In genomic region chr6:139159016-139159415, GRCh38 we compare ENCODE assay signal across 22 cellular contexts. TPM values are rescaled to one million over a fixed set of nuclear protein-coding genes. Genes with fewer than 3 reads are reported as not detected.
DNase-seq lines count a peak whose midpoint lies in the region; ATAC-seq and TF ChIP-seq lines count a peak whose summit lies in the region.
"Had no signal": no experiment of that assay in that cellular context is flagged by ENCODE, and none has a peak within 500 bp of the region (broad histone marks: within the 10 kb centered on the region; RNA-seq: fewer than 3 reads in every experiment).

No MANE protein-coding gene starts in this region.

- peaks cover 88% of the 10 kb centered on the region for H3K4me1 Mint-ChIP-seq in CD4-positive, alpha-beta T cell (ENCODE audit: low read depth)
- peaks cover 70% of the 10 kb centered on the region for H3K4me1 Mint-ChIP-seq in activated T-helper 17 cell treated with anti-CD3 and anti-CD28 coated beads, Interleukin-2, amount 50 U/mL, for 72 hours
- peaks cover 51% of the 10 kb centered on the region for H3K4me1 Mint-ChIP-seq in memory B cell

- no peaks in the 10 kb centered on the region for H3K27me3 Mint-ChIP-seq in CD4-positive, alpha-beta T cell
- no peaks in the 10 kb centered on the region for H3K27me3 Mint-ChIP-seq in activated T-helper 17 cell treated with anti-CD3 and anti-CD28 coated beads, Interleukin-2, amount 50 U/mL, for 72 hours
- no peaks in the 10 kb centered on the region for H3K27me3 Mint-ChIP-seq in memory B cell

- intact Hi-C loops in CD4-positive, alpha-beta T cell (cut with DNase I, micrococcal nuclease), result no loop called here

- H3K9me3 Mint-ChIP-seq in CD4-positive, alpha-beta T cell, result no peaks in the 10 kb centered on the region
- H3K9me3 Mint-ChIP-seq in activated T-helper 17 cell treated with anti-CD3 and anti-CD28 coated beads, Interleukin-2, amount 50 U/mL, for 72 hours, result no peaks in the 10 kb centered on the region
- no peaks in the 10 kb centered on the region for H3K9me3 Mint-ChIP-seq in memory B cell
- H3K9me3 Mint-ChIP-seq: nephron; T-helper 1 cell treated with Interleukin-12 subunit alpha and Interleukin-12 subunit beta and Interleukin-4 antibody, amounts not matched to agents 30 μg/mL and 1 μg/mL, for 36 hours had no signal

- POLR2A ChIA-PET in CD4-positive, alpha-beta T cell (lab: Charles Lee), result interaction anchor here (0.6 to 10.4 kb wide), 10 partner anchors 9 to 215 kb away, joined by 4 to 157 read pairs (median 20); partner anchors contain the start of gene CITED2

- peak; percentile 21 for DNase-seq in AG20443 (ENCODE audit: low spot score)
- no peak for DNase-seq in CD4-positive, alpha-beta T cell
- DNase-seq in memory B cell (ENCODE audit: low spot score in 2 of 2), result no peak
- no peak for DNase-seq in DMS153 treated with DMSO at 0.1 percent for 48 hours (lab: John Stamatoyannopoulos, UW; ENCODE audit: unreplicated experiment)
- DNase-seq in LoVo (ENCODE audit: low spot score), result no peak
- DNase-seq in GM10266 (ENCODE audit: extremely low spot score), result no peak
- DNase-seq: AML-193; anterior cingulate cortex; Calu3; left cardiac atrium; mesendoderm; NCI-H1417; NCI-H2107; SIG-M5; stimulated activated CD4-positive, alpha-beta T cell treated with anti-CD3 and anti-CD28 coated beads, Interleukin-1b, Interleukin-23, amount 100 ng/mL, for 48 hours; stimulated activated naive CD4-positive, alpha-beta T cell treated with Interleukin-2 at 50 U/mL for 16 hours had no signal

- CTCF ChIA-PET in CD4-positive, alpha-beta T cell (lab: Charles Lee), result interaction anchor here (0.7 to 2.4 kb wide), 5 partner anchors 10 to 210 kb away, joined by 3 to 5 read pairs (median 4); partner anchors contain the start of gene HECA

- H3K27ac ChIP-seq in CD4-positive, alpha-beta T cell (ENCODE audit: low read depth, low read length), result no peak overlapping the region
- H3K27ac ChIP-seq: gastroesophageal sphincter, tibial nerve had no signal

- peak overlapping the region; percentile 84 for H3K27ac Mint-ChIP-seq in CD4-positive, alpha-beta T cell
- H3K27ac Mint-ChIP-seq in activated T-helper 17 cell treated with anti-CD3 and anti-CD28 coated beads, Interleukin-2, amount 50 U/mL, for 72 hours, result peak overlapping the region; percentile 96
- peak overlapping the region; percentile 91 for H3K27ac Mint-ChIP-seq in memory B cell
- H3K27ac Mint-ChIP-seq: nephron had no signal

- no peak for TF ChIP-seq CTCF in CD4-positive, alpha-beta T cell (IDR thresholded peaks at IDR 0.05)
- TF ChIP-seq CTCF in GM10266 (IDR thresholded peaks at IDR 0.05; ENCODE audit: control insufficient read depth, insufficient read depth, low read depth, missing control alignments), result no peak

- ATAC-seq in CD4-positive, alpha-beta T cell (ENCODE audit: poor library complexity), result no peak
- ATAC-seq in activated T-helper 17 cell treated with anti-CD3 and anti-CD28 coated beads, Interleukin-2, amount 50 U/mL, for 72 hours (replicated peaks), result no peak
- ATAC-seq in memory B cell (ENCODE audit: low read depth), result no peak
- ATAC-seq: gastroesophageal sphincter, HepG2 had no signal

- peak overlapping the region; percentile 5 for H3K4me3 Mint-ChIP-seq in CD4-positive, alpha-beta T cell
- H3K4me3 Mint-ChIP-seq in activated T-helper 17 cell treated with anti-CD3 and anti-CD28 coated beads, Interleukin-2, amount 50 U/mL, for 72 hours, result peak overlapping the region; percentile 77
- H3K4me3 Mint-ChIP-seq in memory B cell, result no peak overlapping the region
- H3K4me3 Mint-ChIP-seq: nephron; T-helper 1 cell treated with Interleukin-12 subunit alpha and Interleukin-12 subunit beta and Interleukin-4 antibody, amounts not matched to agents 30 μg/mL and 1 μg/mL, for 36 hours had no signal

- peaks cover 66% of the 10 kb centered on the region for H3K36me3 Mint-ChIP-seq in CD4-positive, alpha-beta T cell (ENCODE audit: low read depth)
- peaks cover 68% of the 10 kb centered on the region for H3K36me3 Mint-ChIP-seq in activated T-helper 17 cell treated with anti-CD3 and anti-CD28 coated beads, Interleukin-2, amount 50 U/mL, for 72 hours (ENCODE audit: low read depth)
- H3K36me3 Mint-ChIP-seq in memory B cell, result peaks cover 16% of the 10 kb centered on the region

- H3K9me3 ChIP-seq in CD4-positive, alpha-beta T cell (ENCODE audit: control insufficient read depth, low read length), result no peaks in the 10 kb centered on the region
- H3K9me3 ChIP-seq: gastroesophageal sphincter, tibial nerve had no signal

- no peaks in the 10 kb centered on the region for H3K27me3 ChIP-seq in CD4-positive, alpha-beta T cell (ENCODE audit: control insufficient read depth, insufficient read depth, low read length)
- H3K27me3 ChIP-seq: gastroesophageal sphincter, tibial nerve had no signal

RNA-seq across cellular contexts. Expression of gene HECA, which starts 24.1 kb away (rescaled TPM):
- total RNA-seq in CD4-positive, alpha-beta T cell, result 100 to 1,000 TPM; 203 to 207 TPM
- 10 to 100 TPM; 67.0 to 85.7 TPM for total RNA-seq in activated T-helper 17 cell treated with anti-CD3 and anti-CD28 coated beads, Interleukin-2, amount 50 U/mL, for 72 hours
